ENCODE assay signal across 1 cellular context in genomic region chr21:39527664-39528381, GRCh38.
TF ChIP-seq lines count a peak whose summit lies in the region.

No MANE protein-coding gene starts in this region.

TF ChIP-seq in GM23338, 12 proteins besides CTCF, POLR2A, EP300 and RAD21 (continued from another document):
- TF ChIP-seq ZNF462 (CRISPR knock-in tag; IDR thresholded peaks at IDR 0.05) (no peak), CREB1 (CRISPR knock-in tag; IDR thresholded peaks at IDR 0.05; ENCODE audit: low read depth) (no peak), ETS1 (IDR thresholded peaks at IDR 0.05) (no peak), POLR2AphosphoS5 (IDR thresholded peaks at IDR 0.05; ENCODE audit: low read depth) (no peak), EZH2 (IDR thresholded peaks at IDR 0.05; ENCODE audit: low read depth, unreplicated experiment) (no peak), ZNF331 (CRISPR knock-in tag; IDR thresholded peaks at IDR 0.05; ENCODE audit: low read depth) (no peak), STAT1 (IDR thresholded peaks at IDR 0.05; ENCODE audit: unreplicated experiment) (no peak)
